Comparison of ENCODE assay signal across 35 cellular contexts in the genomic region with DNA sequence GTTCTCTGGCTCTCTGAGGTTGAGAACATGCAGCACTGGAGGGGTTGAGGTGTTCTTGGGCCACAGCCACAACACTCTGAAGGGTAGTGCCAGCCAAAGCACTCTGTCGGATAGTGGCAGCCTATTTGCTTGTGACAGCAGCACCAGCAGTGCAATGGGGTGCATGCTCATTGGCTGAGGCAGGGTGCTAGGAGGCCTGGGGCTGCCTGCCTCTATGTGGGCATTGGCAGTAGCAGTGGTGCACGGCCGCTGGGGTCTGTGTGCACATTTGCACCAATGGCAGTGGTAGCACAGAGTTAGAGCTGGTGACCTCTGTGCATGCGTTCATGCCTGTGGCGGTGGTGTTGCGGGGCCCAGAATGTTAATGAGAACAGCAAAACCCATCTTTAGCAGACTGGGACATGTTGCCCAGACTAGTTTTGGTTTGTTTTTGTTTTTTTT. TPM values are rescaled to one million over a fixed set of nuclear protein-coding genes. Genes with fewer than 3 reads are reported as not detected.
"Had no signal": no experiment of that assay in that cellular context is flagged by ENCODE, and none has a peak within 500 bp of the region (broad histone marks: within the 10 kb centered on the region; RNA-seq: fewer than 3 reads in every experiment).

No MANE protein-coding gene starts in this region.

- DNase-seq: activated CD4-positive, alpha-beta memory T cell treated with anti-CD3 and anti-CD28 coated beads, Interleukin-2, amount 10 ng/mL, durations not matched to agents 7 days and 5 days; activated CD4-positive, alpha-beta T cell treated with anti-CD3 and anti-CD28 coated beads for 1 hour; activated CD4-positive, alpha-beta T cell treated with anti-CD3 and anti-CD28 coated beads for 48 hours; activated CD4-positive, CD25-positive, alpha-beta regulatory T cell; activated CD8-positive, alpha-beta memory T cell treated with anti-CD3 and anti-CD28 coated beads for 24 hours; activated CD8-positive, alpha-beta memory T cell treated with anti-CD3 and anti-CD28 coated beads, Interleukin-2, amount 10 ng/mL, durations not matched to agents 7 days and 5 days; activated CD8-positive, alpha-beta memory T cell treated with anti-CD3 and anti-CD28 coated beads, Interleukin-2, amount 50 U/mL, for 48 hours; activated effector memory CD4-positive, alpha-beta T cell treated with Interleukin-2 at 50 U/mL for 16 hours; activated naive CD4-positive, alpha-beta T cell treated with anti-CD3 and anti-CD28 coated beads, Interleukin-2, amount 10 ng/mL, durations not matched to agents 7 days and 5 days; activated T-cell treated with anti-CD3 and anti-CD28 coated beads, Interleukin-2, amount 50 U/mL, for 48 hours; amniotic stem cell; aorta; brain microvascular endothelial cell; MM.1S; MV-4-11; NCI-H1092; NCI-H1436 treated with DMSO at 0.1 percent for 48 hours; NCI-H1694 treated with DMSO at 0.1 percent for 48 hours; NCI-H2029; NCI-H510A; NCI-H526; NCI-H748 treated with DMSO at 0.1 percent for 48 hours; NK-92 treated with Interleukin-12 subunit alpha and Interleukin-12 subunit beta, amount 100 ng/mL, for 24 hours; PC-3; Peyer's patch; SHP77; SJCRH30; T1000; WERI-Rb-1 had no signal

- H3K9me3 ChIP-seq: Peyer's patch, SJCRH30 had no signal

- H3K4me3 Mint-ChIP-seq: activated CD4-positive, alpha-beta memory T cell treated with anti-CD3 and anti-CD28 coated beads, Interleukin-2, amount 10 ng/mL, durations not matched to agents 7 days and 5 days; activated CD8-positive, alpha-beta memory T cell treated with anti-CD3 and anti-CD28 coated beads, Interleukin-2, amount 10 ng/mL, durations not matched to agents 7 days and 5 days; activated naive CD4-positive, alpha-beta T cell treated with anti-CD3 and anti-CD28 coated beads, Interleukin-2, amount 10 ng/mL, durations not matched to agents 7 days and 5 days; activated naive CD8-positive, alpha-beta T cell had no signal

- ATAC-seq: activated CD8-positive, alpha-beta memory T cell treated with anti-CD3 and anti-CD28 coated beads, Interleukin-2, amount 10 ng/mL, durations not matched to agents 7 days and 5 days; PC-3 had no signal

- H3K27me3 Mint-ChIP-seq: activated CD4-positive, alpha-beta memory T cell treated with anti-CD3 and anti-CD28 coated beads, Interleukin-2, amount 10 ng/mL, durations not matched to agents 7 days and 5 days; activated CD8-positive, alpha-beta memory T cell treated with anti-CD3 and anti-CD28 coated beads, Interleukin-2, amount 10 ng/mL, durations not matched to agents 7 days and 5 days; activated naive CD4-positive, alpha-beta T cell treated with anti-CD3 and anti-CD28 coated beads, Interleukin-2, amount 10 ng/mL, durations not matched to agents 7 days and 5 days; activated naive CD8-positive, alpha-beta T cell had no signal

- H3K9me3 Mint-ChIP-seq: activated CD4-positive, alpha-beta memory T cell treated with anti-CD3 and anti-CD28 coated beads, Interleukin-2, amount 10 ng/mL, durations not matched to agents 7 days and 5 days; activated naive CD4-positive, alpha-beta T cell treated with anti-CD3 and anti-CD28 coated beads, Interleukin-2, amount 10 ng/mL, durations not matched to agents 7 days and 5 days had no signal

- H3K27me3 ChIP-seq: brain microvascular endothelial cell, Peyer's patch, SJCRH30 had no signal

- H3K4me1 ChIP-seq: Peyer's patch, SJCRH30 had no signal

- H3K9ac ChIP-seq: KMS-11 had no signal

- H3K27ac ChIP-seq: brain microvascular endothelial cell, KMS-11, Peyer's patch, RWPE1, SJCRH30, SK-N-MC, WERI-Rb-1 had no signal

- H3K4me2 ChIP-seq: KMS-11 had no signal

- H3K27ac Mint-ChIP-seq: activated CD4-positive, alpha-beta memory T cell treated with anti-CD3 and anti-CD28 coated beads, Interleukin-2, amount 10 ng/mL, durations not matched to agents 7 days and 5 days; activated CD8-positive, alpha-beta memory T cell treated with anti-CD3 and anti-CD28 coated beads, Interleukin-2, amount 10 ng/mL, durations not matched to agents 7 days and 5 days; activated naive CD4-positive, alpha-beta T cell treated with anti-CD3 and anti-CD28 coated beads, Interleukin-2, amount 10 ng/mL, durations not matched to agents 7 days and 5 days; activated naive CD8-positive, alpha-beta T cell had no signal

- H3K4me3 ChIP-seq: Peyer's patch, SJCRH30, SK-N-MC had no signal

RNA-seq across cellular contexts. Expression of a gene that starts 59.3 kb away (rescaled TPM):
- total RNA-seq: activated CD4-positive, alpha-beta memory T cell treated with anti-CD3 and anti-CD28 coated beads, Interleukin-2, amount 10 ng/mL, durations not matched to agents 7 days and 5 days; activated CD8-positive, alpha-beta memory T cell treated with anti-CD3 and anti-CD28 coated beads, Interleukin-2, amount 10 ng/mL, durations not matched to agents 7 days and 5 days; Peyer's patch; T-helper 1 cell treated with Interleukin-12 subunit alpha and Interleukin-12 subunit beta and Interleukin-4 antibody, amounts not matched to agents 30 ng/mL and 1 ng/mL, for 36 hours; T-helper 2 cell treated with Interferon-gamma antibody and Interleukin-4, amounts not matched to agents 100 ng/mL and 5 ng/mL, for 36 hours had no signal
